ENCODE assay signal across 8 cellular contexts in the genomic region with DNA sequence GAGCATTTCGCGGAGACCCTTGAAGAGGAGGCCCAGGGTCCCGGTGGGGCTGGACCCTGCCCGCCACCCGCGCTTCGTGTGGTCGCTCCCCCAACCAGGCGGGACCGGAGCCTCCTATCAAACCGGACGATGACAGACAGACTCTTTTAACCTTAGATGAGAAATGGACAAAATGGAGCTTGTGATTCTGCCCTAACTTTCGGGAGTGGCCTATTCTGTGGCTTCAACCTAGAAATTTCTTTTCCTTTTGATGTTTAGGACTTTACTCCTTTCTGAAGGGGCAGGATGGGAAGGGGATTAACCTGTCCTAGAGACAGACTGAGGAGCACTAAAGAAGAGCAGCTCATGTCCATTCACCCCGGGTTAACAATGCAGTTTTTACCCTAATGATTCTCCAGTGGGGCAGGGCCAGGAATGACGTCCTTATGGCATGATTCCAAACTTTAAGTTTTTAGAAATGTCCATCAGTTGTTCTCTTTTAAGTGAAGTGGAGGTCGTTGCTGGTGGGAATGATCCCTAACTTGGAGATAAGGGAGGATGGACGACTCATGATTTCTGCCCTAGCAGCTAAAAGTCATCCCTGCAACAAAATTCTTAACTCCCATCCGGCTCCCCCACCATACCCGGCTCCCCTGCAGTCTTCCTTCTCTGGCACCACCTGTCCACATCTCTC. TPM values are rescaled to one million over a fixed set of nuclear protein-coding genes. Genes with fewer than 3 reads are reported as not detected.
DNase-seq lines count a peak whose midpoint lies in the region; ATAC-seq and TF ChIP-seq lines count a peak whose summit lies in the region.

No MANE protein-coding gene starts in this region.

- H3K36me3 ChIP-seq in BLaER1 (peaks cover 21% of the 10 kb centered on the region), thymus (ENCODE audit: control insufficient read depth, insufficient read depth) (no peaks in the 10 kb centered on the region)

- H3K4me1 ChIP-seq in BLaER1, result peaks cover 31% of the 10 kb centered on the region
- H3K4me1 ChIP-seq in thymus (ENCODE audit: control insufficient read depth, insufficient read depth, low read length), result peaks cover 7% of the 10 kb centered on the region

- no peaks in the 10 kb centered on the region for H4K20me1 ChIP-seq in BLaER1

- H3K9me3 ChIP-seq in BLaER1, result no peaks in the 10 kb centered on the region
- H3K9me3 ChIP-seq in thymus (ENCODE audit: control insufficient read depth), result no peaks in the 10 kb centered on the region

- H3K27ac ChIP-seq in BLaER1 (peak overlapping the region; percentile 79), caudate nucleus (ENCODE audit: low read depth, low read length) (peak overlapping the region; percentile 93), thymus (ENCODE audit: low read depth) (peak overlapping the region; percentile 92)

- 11% methylated on average over 19 of the region's 19 CpGs for WGBS in thymus

- H3K4me3 ChIP-seq in BLaER1 (peak overlapping the region; percentile 72), thymus (ENCODE audit: low read length) (peak overlapping the region; percentile 75)

- H3K27me3 ChIP-seq in BLaER1 (no peaks in the 10 kb centered on the region), thymus (ENCODE audit: control insufficient read depth, insufficient read depth) (no peaks in the 10 kb centered on the region)

- ATAC-seq in GM21423 (IDR thresholded peaks at IDR 0.05; ENCODE audit: unreplicated experiment), result peak; percentile 0

- TF ChIP-seq CTCF in GM13977 (IDR thresholded peaks at IDR 0.05; ENCODE audit: extremely low read depth, insufficient read depth, missing control alignments), result no peak

- H3K9ac ChIP-seq in BLaER1, result peak overlapping the region; percentile 76

- peak overlapping the region; percentile 93 for H3K4me2 ChIP-seq in BLaER1

- DNase-seq in NCI-H1694 treated with DMSO at 0.1 percent for 48 hours (lab: John Stamatoyannopoulos, UW) (peak; percentile 28), caudate nucleus (lab: John Stamatoyannopoulos, UW) (peak in 1 of 61 donors; percentile 45), left kidney (ENCODE audit: low read depth, low spot score) (peak; percentile 37), GM13977 (ENCODE audit: low spot score) (no peak), NCI-H128 (lab: John Stamatoyannopoulos, UW; ENCODE audit: unreplicated experiment) (no peak)

- in situ Hi-C loops in GM13977 (cut with MboI; ENCODE audit: low pct_unique_long_range_greater_than_20kb, low sequenced_read_pairs, unreplicated experiment), result no loop called here

RNA-seq across cellular contexts. Expression of a gene that starts 1.0 kb away (rescaled TPM):
- polyA plus RNA-seq in thymus, result 25.1 TPM

RNA-seq across cellular contexts. Expression of a gene that starts 15.4 kb away (rescaled TPM):
- 2.9 TPM for polyA plus RNA-seq in thymus

RNA-seq across cellular contexts. Expression of a gene that starts 54.2 kb away (rescaled TPM):
- polyA plus RNA-seq in thymus, result not detected

Comparison
In these comparisons a context has a peak if more than half of its experiments do, and no peak if none do; other contexts are left out.
1. DNase-seq: peak in NCI-H1694 treated with DMSO at 0.1 percent for 48 hours (single experiment) and left kidney (single experiment); none in GM13977 (single experiment) and NCI-H128 (single experiment).
2. Peak in every context shown above with its lines, with median percentiles within 50 percentile points of each other: H3K27ac ChIP-seq.